Comparison of ENCODE assay signal across 30 cellular contexts in the genomic region with DNA sequence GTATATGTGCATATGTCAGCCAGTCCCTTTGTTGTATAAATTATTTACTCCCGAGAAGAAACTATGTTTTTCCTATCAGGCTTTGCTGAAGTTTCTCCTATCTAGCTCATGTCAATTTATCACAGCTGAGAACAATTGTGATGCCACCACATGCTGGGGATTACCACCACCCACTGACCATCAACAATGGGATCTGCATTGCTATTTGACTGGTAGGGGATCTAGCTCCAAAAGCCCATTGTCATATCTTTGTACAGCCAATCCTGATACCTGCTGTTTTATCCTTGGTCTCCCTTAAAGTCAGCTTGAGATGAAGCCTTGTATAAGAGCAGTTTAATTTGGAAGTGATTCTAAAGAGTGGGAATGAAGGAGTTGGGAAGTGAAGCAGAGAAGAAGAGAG. TPM values are rescaled to one million over a fixed set of nuclear protein-coding genes. Genes with fewer than 3 reads are reported as not detected.
"Had no signal": no experiment of that assay in that cellular context is flagged by ENCODE, and none has a peak within 500 bp of the region (broad histone marks: within the 10 kb centered on the region; RNA-seq: fewer than 3 reads in every experiment).

No MANE protein-coding gene starts in this region.

- H3K27me3 ChIP-seq: hepatocyte, sigmoid colon, testis, vagina had no signal

- H3K9me3 Mint-ChIP-seq: activated naive CD4-positive, alpha-beta T cell treated with anti-CD3 and anti-CD28 coated beads, Interleukin-2, amount 50 U/mL, for 72 hours; activated T-cell treated with anti-CD3 and anti-CD28 coated beads, Interleukin-2, amount 50 U/mL, for 24 hours; activated T-helper 17 cell treated with anti-CD3 and anti-CD28 coated beads, Interleukin-2, amount 50 U/mL, for 72 hours; brain; neural crest cell; stimulated activated naive B cell treated with anti-CD40 and anti-IgM and Interleukin-4, amounts not matched to agents 10 μg/mL and 1 μg/mL and 100 μg/mL, for 72 hours; T-helper 2 cell treated with Interferon-gamma antibody and Interleukin-4, amounts not matched to agents 5 μg/mL and 100 μg/mL, for 36 hours; type B pancreatic cell had no signal

- ATAC-seq: activated naive CD4-positive, alpha-beta T cell treated with anti-CD3 and anti-CD28 coated beads, Interleukin-2, amount 50 U/mL, for 72 hours; activated T-helper 17 cell treated with anti-CD3 and anti-CD28 coated beads, Interleukin-2, amount 50 U/mL, for 72 hours; esophagus mucosa; left lobe of liver; naive thymus-derived CD4-positive, alpha-beta T cell; stimulated activated naive B cell treated with anti-CD40 and anti-IgM and Interleukin-4, amounts not matched to agents 10 μg/mL and 1 μg/mL and 100 μg/mL, for 72 hours had no signal

- H3K4me1 Mint-ChIP-seq: activated T-helper 17 cell treated with anti-CD3 and anti-CD28 coated beads, Interleukin-2, amount 50 U/mL, for 72 hours; naive thymus-derived CD4-positive, alpha-beta T cell; stimulated activated naive B cell treated with anti-CD40 and anti-IgM and Interleukin-4, amounts not matched to agents 10 μg/mL and 1 μg/mL and 100 μg/mL, for 72 hours had no signal

- H3K27ac Mint-ChIP-seq: activated naive CD4-positive, alpha-beta T cell treated with anti-CD3 and anti-CD28 coated beads, Interleukin-2, amount 50 U/mL, for 72 hours; activated T-cell treated with anti-CD3 and anti-CD28 coated beads, Interleukin-2, amount 50 U/mL, for 24 hours; activated T-helper 17 cell treated with anti-CD3 and anti-CD28 coated beads, Interleukin-2, amount 50 U/mL, for 72 hours; brain; naive thymus-derived CD4-positive, alpha-beta T cell; stimulated activated naive B cell treated with anti-CD40 and anti-IgM and Interleukin-4, amounts not matched to agents 10 μg/mL and 1 μg/mL and 100 μg/mL, for 72 hours; T-helper 2 cell treated with Interferon-gamma antibody and Interleukin-4, amounts not matched to agents 5 μg/mL and 100 μg/mL, for 36 hours; type B pancreatic cell had no signal

- DNase-seq: activated CD4-positive, alpha-beta T cell treated with anti-CD3 and anti-CD28 coated beads for 1 hour; activated CD4-positive, alpha-beta T cell treated with anti-CD3 and anti-CD28 coated beads, Interleukin-2, amount 50 U/mL, for 1 hour; activated CD8-positive, alpha-beta memory T cell treated with anti-CD3 and anti-CD28 coated beads for 24 hours; activated CD8-positive, alpha-beta memory T cell treated with anti-CD3 and anti-CD28 coated beads, Interleukin-2, amount 50 U/mL, for 4 hours; activated T-cell treated with anti-CD3 and anti-CD28 coated beads, Interleukin-2, amount 50 U/mL, for 24 hours; aorta; effector memory CD4-positive, alpha-beta T cell; foreskin melanocyte; glutamatergic neuron; naive thymus-derived CD4-positive, alpha-beta T cell; sigmoid colon; stimulated activated CD4-positive, alpha-beta T cell treated with anti-CD3 and anti-CD28 coated beads, Interleukin-15, amount 100 ng/mL, for 24 hours; stimulated activated CD8-positive, alpha-beta memory T cell treated with anti-CD3 and anti-CD28 coated beads, Interleukin-4, amount 100 ng/mL, for 48 hours; stimulated activated naive B cell treated with anti-CD40 and anti-IgM and Interleukin-4, amounts not matched to agents 10 μg/mL and 1 μg/mL and 100 μg/mL, for 72 hours; testis; WERI-Rb-1 had no signal

- H3K27ac ChIP-seq: hepatocyte, sigmoid colon, testis, vagina, WERI-Rb-1 had no signal

- H3K36me3 Mint-ChIP-seq: activated naive CD4-positive, alpha-beta T cell treated with anti-CD3 and anti-CD28 coated beads, Interleukin-2, amount 50 U/mL, for 72 hours; brain; naive thymus-derived CD4-positive, alpha-beta T cell; stimulated activated naive B cell treated with anti-CD40 and anti-IgM and Interleukin-4, amounts not matched to agents 10 μg/mL and 1 μg/mL and 100 μg/mL, for 72 hours; type B pancreatic cell had no signal

- H3K4me1 ChIP-seq: testis, vagina had no signal

- H3K27me3 Mint-ChIP-seq: activated T-cell treated with anti-CD3 and anti-CD28 coated beads, Interleukin-2, amount 50 U/mL, for 24 hours; activated T-helper 17 cell treated with anti-CD3 and anti-CD28 coated beads, Interleukin-2, amount 50 U/mL, for 72 hours; brain; stimulated activated naive B cell treated with anti-CD40 and anti-IgM and Interleukin-4, amounts not matched to agents 10 μg/mL and 1 μg/mL and 100 μg/mL, for 72 hours had no signal

- H3K9me3 ChIP-seq: sigmoid colon, testis, vagina had no signal

- H3K4me3 Mint-ChIP-seq: activated T-cell treated with anti-CD3 and anti-CD28 coated beads, Interleukin-2, amount 50 U/mL, for 24 hours; activated T-helper 17 cell treated with anti-CD3 and anti-CD28 coated beads, Interleukin-2, amount 50 U/mL, for 72 hours; brain; naive thymus-derived CD4-positive, alpha-beta T cell; neural crest cell; stimulated activated naive B cell treated with anti-CD40 and anti-IgM and Interleukin-4, amounts not matched to agents 10 μg/mL and 1 μg/mL and 100 μg/mL, for 72 hours; T-helper 2 cell treated with Interferon-gamma antibody and Interleukin-4, amounts not matched to agents 5 μg/mL and 100 μg/mL, for 36 hours; type B pancreatic cell had no signal

- H3K4me3 ChIP-seq: hepatocyte, lung, sigmoid colon, smooth muscle cell, testis, vagina had no signal

- H3K36me3 ChIP-seq: sigmoid colon, vagina, WERI-Rb-1 had no signal

RNA-seq across cellular contexts. Expression of gene KCNN2, which starts 53.9 kb away (rescaled TPM):
- total RNA-seq: activated naive CD4-positive, alpha-beta T cell treated with anti-CD3 and anti-CD28 coated beads, Interleukin-2, amount 50 U/mL, for 72 hours; activated T-helper 17 cell treated with anti-CD3 and anti-CD28 coated beads, Interleukin-2, amount 50 U/mL, for 72 hours; chondrocyte; naive thymus-derived CD4-positive, alpha-beta T cell; osteoblast had no signal
